Comparison of ENCODE assay signal across 8 cellular contexts in genomic region chr2:33069894-33070651, GRCh38.
DNase-seq lines count a peak whose midpoint lies in the region; ATAC-seq and TF ChIP-seq lines count a peak whose summit lies in the region.

No MANE protein-coding gene starts in this region.

- CTCF ChIA-PET in MCF 10A (lab: Yijun Ruan, JAX), result interaction anchor here (0.6 to 1.8 kb wide), 9 partner anchors 16 to 302 kb away, joined by 3 to 7 read pairs (median 4); no protein-coding TSS in a partner anchor

- ATAC-seq in stimulated activated memory B cell treated with anti-CD40 and anti-IgM and Interleukin-4, amounts not matched to agents 10 μg/mL and 1 μg/mL and 100 μg/mL, for 72 hours, result no peak

- H2BK5ac ChIP-seq in mesendoderm (ENCODE audit: low read length), result no peak overlapping the region

- H3K4ac ChIP-seq in mesendoderm (ENCODE audit: low read depth, low read length), result no peak overlapping the region

- TF ChIP-seq CTCF in MCF 10A (IDR thresholded peaks at IDR 0.05; ENCODE audit: unreplicated experiment) (no peak), vagina (IDR thresholded peaks at IDR 0.05) (no peak), endothelial cell (IDR thresholded peaks at IDR 0.05; ENCODE audit: unreplicated experiment) (no peak)

- POLR2A ChIA-PET in MCF 10A (lab: Yijun Ruan, JAX), result interaction anchor here (0.6 to 2.7 kb wide), 11 partner anchors 21 to 201 kb away, joined by 3 to 7 read pairs (median 4); no protein-coding TSS in a partner anchor

- H3K27ac ChIP-seq in mesendoderm (ENCODE audit: low read depth, low read length) (no peak overlapping the region), vagina (peak overlapping the region; percentile 81)

- H3K9ac ChIP-seq in mesendoderm (ENCODE audit: low read length), result no peak overlapping the region

- peaks cover 38% of the 10 kb centered on the region for H3K4me1 Mint-ChIP-seq in MCF 10A (ENCODE audit: insufficient read depth, unreplicated experiment)
- H3K4me1 Mint-ChIP-seq in endothelial cell (ENCODE audit: unreplicated experiment), result peaks cover 9% of the 10 kb centered on the region
- H3K4me1 Mint-ChIP-seq in stimulated activated memory B cell treated with anti-CD40 and anti-IgM and Interleukin-4, amounts not matched to agents 10 μg/mL and 1 μg/mL and 100 μg/mL, for 72 hours, result no peaks in the 10 kb centered on the region

- no peak overlapping the region for H3K23ac ChIP-seq in mesendoderm (ENCODE audit: low read length)

- no peak overlapping the region for H3K4me2 ChIP-seq in mesendoderm (ENCODE audit: low read length)

- intact Hi-C loops in MCF 10A (cut with micrococcal nuclease) (loop anchor here (1.0 to 10.0 kb wide), 2 partner anchors 64 to 145 kb away; no protein-coding TSS in a partner anchor), vagina (cut with DNase I) (no loop called here)

- WGBS in mesendoderm (ENCODE audit: extremely low coverage, insufficient coverage, low lambda C conversion rate), result no CpG with 5 or more reads among the region's 10 CpGs

- H3K36me3 ChIP-seq in mesendoderm (ENCODE audit: control insufficient read depth, insufficient read depth, low read length) (no peaks in the 10 kb centered on the region), vagina (no peaks in the 10 kb centered on the region)

- H3K18ac ChIP-seq in mesendoderm (ENCODE audit: low read length), result no peak overlapping the region

- no peaks in the 10 kb centered on the region for H3K79me1 ChIP-seq in mesendoderm (ENCODE audit: low read length)

- H3K27me3 Mint-ChIP-seq in MCF 10A (ENCODE audit: insufficient read depth, unreplicated experiment) (no peaks in the 10 kb centered on the region), endothelial cell (ENCODE audit: unreplicated experiment) (no peaks in the 10 kb centered on the region)
- H3K27me3 Mint-ChIP-seq in stimulated activated memory B cell treated with anti-CD40 and anti-IgM and Interleukin-4, amounts not matched to agents 10 μg/mL and 1 μg/mL and 100 μg/mL, for 72 hours, result peaks cover 26% of the 10 kb centered on the region

- no peaks in the 10 kb centered on the region for H3K27me3 ChIP-seq in mesendoderm (ENCODE audit: insufficient read depth, low read length, poor library complexity)
- H3K27me3 ChIP-seq in vagina, result no peaks in the 10 kb centered on the region

- no peaks in the 10 kb centered on the region for H3K79me2 ChIP-seq in mesendoderm (ENCODE audit: control insufficient read depth, insufficient read depth, low read length)

- H3K9me3 ChIP-seq in vagina, result no peaks in the 10 kb centered on the region

- no peak overlapping the region for H2AK5ac ChIP-seq in mesendoderm (ENCODE audit: low read length)

- no peak overlapping the region for H3K56ac ChIP-seq in mesendoderm (ENCODE audit: low read length)

- H3K4me1 ChIP-seq in mesendoderm (ENCODE audit: control insufficient read depth, low read depth, low read length) (no peaks in the 10 kb centered on the region), vagina (peaks cover 30% of the 10 kb centered on the region)

- H3K36me3 Mint-ChIP-seq in MCF 10A (ENCODE audit: insufficient read depth, unreplicated experiment) (peaks cover 5% of the 10 kb centered on the region), endothelial cell (ENCODE audit: low read depth, unreplicated experiment) (peaks cover 26% of the 10 kb centered on the region)
- no peaks in the 10 kb centered on the region for H3K36me3 Mint-ChIP-seq in stimulated activated memory B cell treated with anti-CD40 and anti-IgM and Interleukin-4, amounts not matched to agents 10 μg/mL and 1 μg/mL and 100 μg/mL, for 72 hours

- BruUV-seq in MCF 10A (replicated peaks; lab: Mats Ljungman, UMichigan), result TSS peak; percentile 96

- H3K4me3 Mint-ChIP-seq in MCF 10A (ENCODE audit: unreplicated experiment) (peak overlapping the region; percentile 62), endothelial cell (ENCODE audit: unreplicated experiment) (no peak overlapping the region)
- H3K4me3 Mint-ChIP-seq in stimulated activated memory B cell treated with anti-CD40 and anti-IgM and Interleukin-4, amounts not matched to agents 10 μg/mL and 1 μg/mL and 100 μg/mL, for 72 hours, result no peak overlapping the region

- H2BK15ac ChIP-seq in mesendoderm (replicated peaks; ENCODE audit: low read depth), result no peak overlapping the region

- H4K8ac ChIP-seq in mesendoderm (ENCODE audit: low read depth, low read length), result no peak overlapping the region

- peak; percentile 3 for DNase-seq in G401 (ENCODE audit: low spot score)
- peak; percentile 59 for DNase-seq in HT-29 (ENCODE audit: low spot score)
- peak; percentile 98 for DNase-seq in MCF 10A (ENCODE audit: unreplicated experiment)
- DNase-seq in mesendoderm, result peak; percentile 84
- no peak for DNase-seq in vagina (ENCODE audit: extremely low spot score in 2 of 2)
- DNase-seq in endothelial cell (ENCODE audit: low spot score), result no peak
- DNase-seq in NCI-H1105 (lab: John Stamatoyannopoulos, UW), result no peak

- H3K9me3 Mint-ChIP-seq in MCF 10A (ENCODE audit: unreplicated experiment), result no peaks in the 10 kb centered on the region
- no peaks in the 10 kb centered on the region for H3K9me3 Mint-ChIP-seq in endothelial cell (ENCODE audit: unreplicated experiment)
- H3K9me3 Mint-ChIP-seq in stimulated activated memory B cell treated with anti-CD40 and anti-IgM and Interleukin-4, amounts not matched to agents 10 μg/mL and 1 μg/mL and 100 μg/mL, for 72 hours, result no peaks in the 10 kb centered on the region

- H3K4me3 ChIP-seq in mesendoderm (ENCODE audit: low read length), result no peak overlapping the region
- H3K4me3 ChIP-seq in vagina, result no peak overlapping the region

- peak overlapping the region; percentile 91 for H3K27ac Mint-ChIP-seq in MCF 10A (ENCODE audit: low read depth, unreplicated experiment)
- no peak overlapping the region for H3K27ac Mint-ChIP-seq in endothelial cell (ENCODE audit: unreplicated experiment)
- no peak overlapping the region for H3K27ac Mint-ChIP-seq in stimulated activated memory B cell treated with anti-CD40 and anti-IgM and Interleukin-4, amounts not matched to agents 10 μg/mL and 1 μg/mL and 100 μg/mL, for 72 hours

- in situ Hi-C loops in G401 (cut with HindIII; ENCODE audit: low sequenced_read_pairs), result no loop called here

- no peak overlapping the region for H4K5ac ChIP-seq in mesendoderm (ENCODE audit: low read length)

- H2BK120ac ChIP-seq in mesendoderm (ENCODE audit: low read depth, low read length), result no peak overlapping the region

- no peak for TF ChIP-seq POLR2A in vagina (IDR thresholded peaks at IDR 0.05)

Comparison
In these comparisons a context has a peak if more than half of its experiments do, and no peak if none do; other contexts are left out.
1. DNase-seq: peak in G401 (single experiment), HT-29 (single experiment), MCF 10A (single experiment) and mesendoderm (single experiment); none in vagina (0 of 2), endothelial cell (single experiment) and NCI-H1105 (single experiment).